ENCODE assay signal across 1 cellular context in the genomic region with DNA sequence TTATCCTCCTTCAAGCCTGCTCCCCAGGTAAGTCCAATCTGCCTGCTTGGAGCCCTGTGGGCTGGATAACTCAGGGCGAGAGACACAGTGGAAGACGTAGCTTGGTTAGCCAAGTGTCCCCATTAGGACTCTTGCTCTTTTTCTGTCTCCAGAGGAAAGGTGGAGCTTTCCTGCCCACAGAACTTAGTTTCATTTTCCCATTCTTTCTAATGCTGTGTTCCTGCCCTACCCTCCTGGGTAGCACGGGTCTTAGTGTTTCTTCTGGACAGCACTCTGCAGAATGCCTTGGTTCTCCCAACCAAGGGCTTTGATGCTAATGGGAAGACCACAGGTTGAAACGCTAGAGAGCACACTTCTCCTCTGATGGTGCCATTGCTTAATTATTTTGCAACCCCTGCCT.
TF ChIP-seq lines count a peak whose summit lies in the region.

No MANE protein-coding gene starts in this region.

TF ChIP-seq in HepG2, 621 proteins besides CTCF, POLR2A, EP300 and RAD21 (continued from another document):
- TF ChIP-seq, protein P1, sequence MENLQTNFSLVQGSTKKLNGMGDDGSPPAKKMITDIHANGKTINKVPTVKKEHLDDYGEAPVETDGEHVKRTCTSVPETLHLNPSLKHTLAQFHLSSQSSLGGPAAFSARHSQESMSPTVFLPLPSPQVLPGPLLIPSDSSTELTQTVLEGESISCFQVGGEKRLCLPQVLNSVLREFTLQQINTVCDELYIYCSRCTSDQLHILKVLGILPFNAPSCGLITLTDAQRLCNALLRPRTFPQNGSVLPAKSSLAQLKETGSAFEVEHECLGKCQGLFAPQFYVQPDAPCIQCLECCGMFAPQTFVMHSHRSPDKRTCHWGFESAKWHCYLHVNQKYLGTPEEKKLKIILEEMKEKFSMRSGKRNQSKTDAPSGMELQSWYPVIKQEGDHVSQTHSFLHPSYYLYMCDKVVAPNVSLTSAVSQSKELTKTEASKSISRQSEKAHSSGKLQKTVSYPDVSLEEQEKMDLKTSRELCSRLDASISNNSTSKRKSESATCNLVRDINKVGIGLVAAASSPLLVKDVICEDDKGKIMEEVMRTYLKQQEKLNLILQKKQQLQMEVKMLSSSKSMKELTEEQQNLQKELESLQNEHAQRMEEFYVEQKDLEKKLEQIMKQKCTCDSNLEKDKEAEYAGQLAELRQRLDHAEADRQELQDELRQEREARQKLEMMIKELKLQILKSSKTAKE (CRISPR knock-in tag; IDR thresholded peaks at IDR 0.05; ENCODE audit: borderline replicate concordance): no peak
- no peak for TF ChIP-seq SMYD3 (CRISPR knock-in tag; IDR thresholded peaks at IDR 0.05)
- no peak for TF ChIP-seq NONO (IDR thresholded peaks at IDR 0.05)
- TF ChIP-seq NONO (CRISPR knock-in tag; conservative IDR thresholded peaks at IDR 0.05): no peak
- no peak for TF ChIP-seq MED8 (CRISPR knock-in tag; IDR thresholded peaks at IDR 0.05; ENCODE audit: insufficient replicate concordance)
- TF ChIP-seq, protein P2, sequence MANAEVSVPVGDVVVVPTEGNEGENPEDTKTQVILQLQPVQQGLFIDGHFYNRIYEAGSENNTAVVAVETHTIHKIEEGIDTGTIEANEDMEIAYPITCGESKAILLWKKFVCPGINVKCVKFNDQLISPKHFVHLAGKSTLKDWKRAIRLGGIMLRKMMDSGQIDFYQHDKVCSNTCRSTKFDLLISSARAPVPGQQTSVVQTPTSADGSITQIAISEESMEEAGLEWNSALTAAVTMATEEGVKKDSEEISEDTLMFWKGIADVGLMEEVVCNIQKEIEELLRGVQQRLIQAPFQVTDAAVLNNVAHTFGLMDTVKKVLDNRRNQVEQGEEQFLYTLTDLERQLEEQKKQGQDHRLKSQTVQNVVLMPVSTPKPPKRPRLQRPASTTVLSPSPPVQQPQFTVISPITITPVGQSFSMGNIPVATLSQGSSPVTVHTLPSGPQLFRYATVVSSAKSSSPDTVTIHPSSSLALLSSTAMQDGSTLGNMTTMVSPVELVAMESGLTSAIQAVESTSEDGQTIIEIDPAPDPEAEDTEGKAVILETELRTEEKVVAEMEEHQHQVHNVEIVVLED (CRISPR knock-in tag; IDR thresholded peaks at IDR 0.05; ENCODE audit: borderline replicate concordance): no peak
- TF ChIP-seq ZSCAN31 (CRISPR knock-in tag; IDR thresholded peaks at IDR 0.05; ENCODE audit: low read depth): no peak
- TF ChIP-seq, protein P3, sequence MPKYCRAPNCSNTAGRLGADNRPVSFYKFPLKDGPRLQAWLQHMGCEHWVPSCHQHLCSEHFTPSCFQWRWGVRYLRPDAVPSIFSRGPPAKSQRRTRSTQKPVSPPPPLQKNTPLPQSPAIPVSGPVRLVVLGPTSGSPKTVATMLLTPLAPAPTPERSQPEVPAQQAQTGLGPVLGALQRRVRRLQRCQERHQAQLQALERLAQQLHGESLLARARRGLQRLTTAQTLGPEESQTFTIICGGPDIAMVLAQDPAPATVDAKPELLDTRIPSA (CRISPR knock-in tag; IDR thresholded peaks at IDR 0.05; ENCODE audit: borderline replicate concordance): no peak
- TF ChIP-seq, protein P4, sequence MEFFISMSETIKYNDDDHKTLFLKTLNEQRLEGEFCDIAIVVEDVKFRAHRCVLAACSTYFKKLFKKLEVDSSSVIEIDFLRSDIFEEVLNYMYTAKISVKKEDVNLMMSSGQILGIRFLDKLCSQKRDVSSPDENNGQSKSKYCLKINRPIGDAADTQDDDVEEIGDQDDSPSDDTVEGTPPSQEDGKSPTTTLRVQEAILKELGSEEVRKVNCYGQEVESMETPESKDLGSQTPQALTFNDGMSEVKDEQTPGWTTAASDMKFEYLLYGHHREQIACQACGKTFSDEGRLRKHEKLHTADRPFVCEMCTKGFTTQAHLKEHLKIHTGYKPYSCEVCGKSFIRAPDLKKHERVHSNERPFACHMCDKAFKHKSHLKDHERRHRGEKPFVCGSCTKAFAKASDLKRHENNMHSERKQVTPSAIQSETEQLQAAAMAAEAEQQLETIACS (CRISPR knock-in tag; IDR thresholded peaks at IDR 0.05): no peak
- TF ChIP-seq, protein P5, sequence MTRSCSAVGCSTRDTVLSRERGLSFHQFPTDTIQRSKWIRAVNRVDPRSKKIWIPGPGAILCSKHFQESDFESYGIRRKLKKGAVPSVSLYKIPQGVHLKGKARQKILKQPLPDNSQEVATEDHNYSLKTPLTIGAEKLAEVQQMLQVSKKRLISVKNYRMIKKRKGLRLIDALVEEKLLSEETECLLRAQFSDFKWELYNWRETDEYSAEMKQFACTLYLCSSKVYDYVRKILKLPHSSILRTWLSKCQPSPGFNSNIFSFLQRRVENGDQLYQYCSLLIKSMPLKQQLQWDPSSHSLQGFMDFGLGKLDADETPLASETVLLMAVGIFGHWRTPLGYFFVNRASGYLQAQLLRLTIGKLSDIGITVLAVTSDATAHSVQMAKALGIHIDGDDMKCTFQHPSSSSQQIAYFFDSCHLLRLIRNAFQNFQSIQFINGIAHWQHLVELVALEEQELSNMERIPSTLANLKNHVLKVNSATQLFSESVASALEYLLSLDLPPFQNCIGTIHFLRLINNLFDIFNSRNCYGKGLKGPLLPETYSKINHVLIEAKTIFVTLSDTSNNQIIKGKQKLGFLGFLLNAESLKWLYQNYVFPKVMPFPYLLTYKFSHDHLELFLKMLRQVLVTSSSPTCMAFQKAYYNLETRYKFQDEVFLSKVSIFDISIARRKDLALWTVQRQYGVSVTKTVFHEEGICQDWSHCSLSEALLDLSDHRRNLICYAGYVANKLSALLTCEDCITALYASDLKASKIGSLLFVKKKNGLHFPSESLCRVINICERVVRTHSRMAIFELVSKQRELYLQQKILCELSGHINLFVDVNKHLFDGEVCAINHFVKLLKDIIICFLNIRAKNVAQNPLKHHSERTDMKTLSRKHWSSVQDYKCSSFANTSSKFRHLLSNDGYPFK (CRISPR knock-in tag; IDR thresholded peaks at IDR 0.05; ENCODE audit: borderline replicate concordance): no peak
- no peak for TF ChIP-seq SSRP1 (CRISPR knock-in tag; IDR thresholded peaks at IDR 0.05)
TF ChIP-seq in HepG2: peak in this region for 0.
